ENCODE assay signal across 9 cellular contexts in genomic region chr5:38780950-38781349, GRCh38.
DNase-seq lines count a peak whose midpoint lies in the region; ATAC-seq and TF ChIP-seq lines count a peak whose summit lies in the region.
"Had no signal": no experiment of that assay in that cellular context is flagged by ENCODE, and none has a peak within 500 bp of the region (broad histone marks: within the 10 kb centered on the region; RNA-seq: fewer than 3 reads in every experiment).

No MANE protein-coding gene starts in this region.

- TF ChIP-seq CTCF in adrenal gland (IDR thresholded peaks at IDR 0.05): peak in 2 of 6 experiments; percentile 35 to 37
- TF ChIP-seq CTCF in right atrium auricular region (IDR thresholded peaks at IDR 0.05): peak in 1 of 2 donors; percentile 47
- TF ChIP-seq CTCF in testis (IDR thresholded peaks at IDR 0.05): peak in 1 of 3 experiments; percentile 17

- intact Hi-C loops in adrenal gland (cut with DNase I) (no loop called here), testis (cut with DNase I; ENCODE audit: low total_unique reads) (no loop called here)

- H3K27ac ChIP-seq in adrenal gland (peak overlapping the region in 1 of 5 donors; percentile 20), right atrium auricular region (no peak overlapping the region), testis (no peak overlapping the region)

- TF ChIP-seq POLR2A in adrenal gland (IDR thresholded peaks at IDR 0.05) (no peak), testis (IDR thresholded peaks at IDR 0.05) (no peak)

- no peak for ATAC-seq in GM21528 (IDR thresholded peaks at IDR 0.05; ENCODE audit: low FRiP score, unreplicated experiment)

- DNase-seq in DMS79 treated with DMSO at 0.1 percent for 48 hours (lab: John Stamatoyannopoulos, UW) (peak; percentile 68), DMS79 (lab: John Stamatoyannopoulos, UW) (no peak), adrenal gland (peak; percentile 50 to 84 (median 78)), right atrium auricular region (ENCODE audit: low spot score) (peak; percentile 79), testis (peak; percentile 82), NCI-H2081 (lab: John Stamatoyannopoulos, UW) (no peak), SIG-M5 (lab: John Stamatoyannopoulos, UW) (no peak)
- DNase-seq: NCI-H1436 had no signal

- H3K4me3 ChIP-seq in adrenal gland (no peak overlapping the region), right atrium auricular region (no peak overlapping the region), testis (no peak overlapping the region)

- H3K27me3 ChIP-seq in adrenal gland: no peaks in the 10 kb centered on the region
- H3K27me3 ChIP-seq in right atrium auricular region: no peaks in the 10 kb centered on the region
- no peaks in the 10 kb centered on the region for H3K27me3 ChIP-seq in testis

- H3K9me3 ChIP-seq in adrenal gland (replicated peaks in 1 of 3) (no peaks in the 10 kb centered on the region), right atrium auricular region (no peaks in the 10 kb centered on the region), testis (no peaks in the 10 kb centered on the region)

- WGBS in adrenal gland, 4 donors: 64 to 75% (median 70%) methylated on average over 2 of the region's 2 CpGs
- 65 to 68% methylated on average over 2 of the region's 2 CpGs for WGBS in testis, 2 donors

- peaks cover 11 to 16% of the 10 kb centered on the region in 2 donors for H3K4me1 ChIP-seq in adrenal gland (replicated peaks in 1 of 2)
- peaks cover 0 to 46% of the 10 kb centered on the region in 2 donors for H3K4me1 ChIP-seq in right atrium auricular region
- peaks cover 11% of the 10 kb centered on the region for H3K4me1 ChIP-seq in testis

- H3K36me3 ChIP-seq in adrenal gland (replicated peaks in 1 of 2): no peaks in the 10 kb centered on the region
- no peaks in the 10 kb centered on the region for H3K36me3 ChIP-seq in right atrium auricular region
- H3K36me3 ChIP-seq in testis (ENCODE audit: low read depth, missing control alignments): no peaks in the 10 kb centered on the region

Comparison
In these comparisons a context has a peak if more than half of its experiments do, and no peak if none do; other contexts are left out.
1. DNase-seq: peak in DMS79 treated with DMSO at 0.1 percent for 48 hours (single experiment), adrenal gland (7 of 7), right atrium auricular region (single experiment) and testis (single experiment); none in DMS79 (single experiment), NCI-H2081 (0 of 2) and SIG-M5 (single experiment).